ENCODE assay signal across 9 cellular contexts in the genomic region with DNA sequence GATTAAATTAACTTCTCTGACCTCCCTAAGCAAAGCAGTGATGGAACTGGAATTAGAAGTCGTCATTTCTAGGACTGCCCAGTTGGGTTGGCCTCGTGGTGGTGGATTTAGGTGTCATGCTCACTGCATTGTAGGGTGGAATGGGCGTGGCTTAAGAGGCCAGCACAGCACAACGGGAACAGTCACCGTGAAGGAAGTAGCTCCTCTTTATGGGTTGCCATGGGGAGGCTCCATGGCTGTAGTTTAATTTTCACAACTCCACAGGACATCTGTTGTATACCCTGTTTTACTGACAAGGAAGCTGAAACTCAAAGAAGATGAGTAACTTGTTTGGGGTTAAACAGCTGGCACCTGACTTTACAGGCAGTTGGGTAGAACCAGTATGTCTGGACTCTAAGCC.
DNase-seq lines count a peak whose midpoint lies in the region; ATAC-seq and TF ChIP-seq lines count a peak whose summit lies in the region.
"Had no signal": no experiment of that assay in that cellular context is flagged by ENCODE, and none has a peak within 500 bp of the region (broad histone marks: within the 10 kb centered on the region; RNA-seq: fewer than 3 reads in every experiment).

No MANE protein-coding gene starts in this region.

- H3K36me3 Mint-ChIP-seq in activated naive CD8-positive, alpha-beta T cell treated with anti-CD3 and anti-CD28 coated beads, Interleukin-2, amount 10 ng/mL, durations not matched to agents 7 days and 5 days: peaks cover 52% of the 10 kb centered on the region
- no peaks in the 10 kb centered on the region for H3K36me3 Mint-ChIP-seq in HFFc6 (ENCODE audit: low read depth)
- H3K36me3 Mint-ChIP-seq in chondrocyte (ENCODE audit: low read depth): peaks cover 2% of the 10 kb centered on the region

- H3K27me3 Mint-ChIP-seq in activated naive CD8-positive, alpha-beta T cell treated with anti-CD3 and anti-CD28 coated beads, Interleukin-2, amount 10 ng/mL, durations not matched to agents 7 days and 5 days: no peaks in the 10 kb centered on the region
- H3K27me3 Mint-ChIP-seq in HFFc6 (ENCODE audit: insufficient read depth) (no peaks in the 10 kb centered on the region; the same call in 1 of the 2 replicates), chondrocyte (ENCODE audit: low read depth) (no peaks in the 10 kb centered on the region)

- H3K27ac Mint-ChIP-seq in activated naive CD8-positive, alpha-beta T cell treated with anti-CD3 and anti-CD28 coated beads, Interleukin-2, amount 10 ng/mL, durations not matched to agents 7 days and 5 days: peak overlapping the region; percentile 84
- H3K27ac Mint-ChIP-seq in HFFc6: no peak overlapping the region
- H3K27ac Mint-ChIP-seq in chondrocyte (ENCODE audit: unreplicated experiment): no peak overlapping the region

- no peaks in the 10 kb centered on the region for H3K9me3 Mint-ChIP-seq in activated naive CD8-positive, alpha-beta T cell treated with anti-CD3 and anti-CD28 coated beads, Interleukin-2, amount 10 ng/mL, durations not matched to agents 7 days and 5 days
- H3K9me3 Mint-ChIP-seq in HFFc6 (peaks cover 18% of the 10 kb centered on the region), chondrocyte (ENCODE audit: low read depth) (no peaks in the 10 kb centered on the region)

- POLR2A ChIA-PET in activated naive CD8-positive, alpha-beta T cell treated with anti-CD3 and anti-CD28 coated beads, Interleukin-2, amount 10 ng/mL, durations not matched to agents 7 days and 5 days (lab: Charles Lee): interaction anchor here (0.6 to 2.6 kb wide), 10 partner anchors 9 to 60 kb away, joined by 3 to 22 read pairs (median 5); no protein-coding TSS in a partner anchor

- peaks cover 75% of the 10 kb centered on the region for H3K4me1 Mint-ChIP-seq in activated naive CD8-positive, alpha-beta T cell treated with anti-CD3 and anti-CD28 coated beads, Interleukin-2, amount 10 ng/mL, durations not matched to agents 7 days and 5 days
- H3K4me1 Mint-ChIP-seq in HFFc6 (ENCODE audit: low read depth): no peaks in the 10 kb centered on the region
- H3K4me1 Mint-ChIP-seq in chondrocyte (ENCODE audit: low read depth): no peaks in the 10 kb centered on the region

- H3K4me3 Mint-ChIP-seq in activated naive CD8-positive, alpha-beta T cell treated with anti-CD3 and anti-CD28 coated beads, Interleukin-2, amount 10 ng/mL, durations not matched to agents 7 days and 5 days: peak overlapping the region; percentile 66
- H3K4me3 Mint-ChIP-seq in HFFc6 (no peak overlapping the region), chondrocyte (ENCODE audit: unreplicated experiment) (no peak overlapping the region)

- TF ChIP-seq CTCF in HFFc6 (IDR thresholded peaks at IDR 0.05) (no peak), chondrocyte (IDR thresholded peaks at IDR 0.05) (no peak)

- peak; percentile 51 for DNase-seq in NCI-H146 treated with DMSO at 0.1 percent for 48 hours (lab: John Stamatoyannopoulos, UW; ENCODE audit: unreplicated experiment)
- no peak for DNase-seq in activated naive CD8-positive, alpha-beta T cell treated with anti-CD3 and anti-CD28 coated beads, Interleukin-2, amount 10 ng/mL, durations not matched to agents 7 days and 5 days
- DNase-seq in stimulated activated CD4-positive, alpha-beta T cell treated with anti-CD3 and anti-CD28 coated beads, Interleukin-1b, Interleukin-23, amount 100 ng/mL, for 48 hours: peak; percentile 82
- no peak for DNase-seq in HFFc6
- no peak for DNase-seq in chondrocyte (ENCODE audit: low spot score)
- DNase-seq in hippocampal formation (lab: John Stamatoyannopoulos, UW): no peak

- ATAC-seq in GM18499 (IDR thresholded peaks at IDR 0.05; ENCODE audit: insufficient read depth, unreplicated experiment) (peak; percentile 33), HG02588 (IDR thresholded peaks at IDR 0.05; ENCODE audit: unreplicated experiment) (peak; percentile 40)
- ATAC-seq in activated naive CD8-positive, alpha-beta T cell treated with anti-CD3 and anti-CD28 coated beads, Interleukin-2, amount 10 ng/mL, durations not matched to agents 7 days and 5 days (ENCODE audit: low read depth): peak; percentile 70
- ATAC-seq: HCT116 had no signal

Comparison
In these comparisons a context has a peak if more than half of its experiments do, and no peak if none do; other contexts are left out.
1. DNase-seq: peak in NCI-H146 treated with DMSO at 0.1 percent for 48 hours (single experiment) and stimulated activated CD4-positive, alpha-beta T cell treated with anti-CD3 and anti-CD28 coated beads, Interleukin-1b, Interleukin-23, amount 100 ng/mL, for 48 hours (single experiment); none in activated naive CD8-positive, alpha-beta T cell treated with anti-CD3 and anti-CD28 coated beads, Interleukin-2, amount 10 ng/mL, durations not matched to agents 7 days and 5 days (single experiment), HFFc6 (single experiment), chondrocyte (single experiment) and hippocampal formation (0 of 2).
2. Peak in every context shown above with its lines, with median percentiles within 50 percentile points of each other: ATAC-seq.